In genomic region chr5:105036814-105037213, GRCh38 we compare ENCODE assay signal across 3 cellular contexts.
DNase-seq lines count a peak whose midpoint lies in the region; ATAC-seq, FAIRE-seq and TF ChIP-seq lines count a peak whose summit lies in the region.
"Not testable (repeated sequence)": the region's sequence is repeated elsewhere in the genome, so short reads cannot be mapped to it uniquely, and the experiment has no call there.

No MANE protein-coding gene starts in this region.

- not testable (repeated sequence) for FAIRE-seq in K562 (lab: Jason Lieb, UNC)

- 58% methylated on average over 3 of the region's 3 CpGs for WGBS in K562 (ENCODE audit: insufficient coverage, low coverage, missing lambda C conversion rate)

- intact Hi-C loops in K562 (cut with micrococcal nuclease): not testable (repeated sequence)

- not testable (repeated sequence) for H3K27ac ChIP-seq in HEK293 (ENCODE audit: extremely low read depth, low read depth, low read length); K562 (ENCODE audit: extremely low read depth, low read depth, low read length)

- CTCF ChIA-PET in HEK293 (lab: Yijun Ruan, JAX); K562 (lab: Yijun Ruan, JAX; ENCODE audit: low intra/inter-chr PET ratio): not testable (repeated sequence)

- BruUV-seq in K562 (replicated peaks; lab: Mats Ljungman, UMichigan): not testable (repeated sequence)

- in situ Hi-C loops in K562 (cut with MboI): not testable (repeated sequence)

- not testable (repeated sequence) for TF ChIP-seq RAD21 in K562 (CRISPR knock-in tag; conservative IDR thresholded peaks at IDR 0.05 in 1 of 2, IDR thresholded peaks at IDR 0.05 in 1 of 2)

- H3K9me3 ChIP-seq in HEK293 (ENCODE audit: control insufficient read depth, insufficient read depth, low read depth, low read length); K562 (replicated peaks; ENCODE audit: control insufficient read depth, insufficient read depth, low read depth, low read length): not testable (repeated sequence)

- not testable (repeated sequence) for TF ChIP-seq POLR2A in K562 (conservative IDR thresholded peaks at IDR 0.05)

- H3K4me3 ChIP-seq in HEK293 (ENCODE audit: low read depth, low read length); K562: not testable (repeated sequence)

- not testable (repeated sequence) for H2AFZ ChIP-seq in K562 (ENCODE audit: low read depth, low read length)

- H3K9ac ChIP-seq in K562 (ENCODE audit: insufficient read depth in 1 of 2, low read depth in 2 of 2, low read length in 2 of 2): not testable (repeated sequence)

- not testable (repeated sequence) for TF ChIP-seq EP300 in K562 (IDR thresholded peaks at IDR 0.05; ENCODE audit: low read length)

- POLR2A ChIA-PET in HEK293 (lab: Yijun Ruan, JAX); K562 (lab: Yijun Ruan, JAX): not testable (repeated sequence)

- H3K4me2 ChIP-seq in K562 (ENCODE audit: insufficient read depth, low read length): not testable (repeated sequence)

- not testable (repeated sequence) for ATAC-seq in K562

- peak; percentile 21 for DNase-seq in OCI-M1 (lab: John Stamatoyannopoulos, UW)
- not testable (repeated sequence) for DNase-seq in K562 (ENCODE audit: extremely low read depth in 1 of 4, low spot score in 3 of 4)

- TF ChIP-seq CTCF in HEK293 (tag by site-specific recombination; IDR thresholded peaks at IDR 0.05); K562 (IDR thresholded peaks at IDR 0.05 in 2 of 3, conservative IDR thresholded peaks at IDR 0.05 in 1 of 3; ENCODE audit: insufficient read depth in 2 of 3, low read depth in 1 of 3, low read length in 3 of 3): not testable (repeated sequence)

- H3K79me2 ChIP-seq in K562 (ENCODE audit: control insufficient read depth, insufficient read depth, low read length): not testable (repeated sequence)

- H3K4me1 ChIP-seq in HEK293 (ENCODE audit: control insufficient read depth, insufficient read depth, low read length); K562 (replicated peaks in 1 of 2; ENCODE audit: control insufficient read depth in 2 of 2, insufficient read depth in 2 of 2, low read length in 2 of 2): not testable (repeated sequence)

- H3K27me3 ChIP-seq in K562 (ENCODE audit: control insufficient read depth in 2 of 2, insufficient read depth in 2 of 2, low read length in 2 of 2): not testable (repeated sequence)

- not testable (repeated sequence) for H3K9me1 ChIP-seq in K562 (ENCODE audit: control insufficient read depth, insufficient read depth, low read length)

- H3K36me3 ChIP-seq in HEK293 (ENCODE audit: control insufficient read depth in 2 of 2, insufficient read depth in 1 of 2, low read length in 2 of 2); K562 (ENCODE audit: control insufficient read depth, insufficient read depth, low read length): not testable (repeated sequence)

- not testable (repeated sequence) for H4K20me1 ChIP-seq in K562 (replicated peaks; ENCODE audit: control insufficient read depth, insufficient read depth, low read length)

TF ChIP-seq in HEK293, 187 proteins besides CTCF, POLR2A, EP300 and RAD21:
- peak; percentile 20 for TF ChIP-seq SETDB1 (IDR thresholded peaks at IDR 0.05; ENCODE audit: insufficient read length, low read length)

TF ChIP-seq in K562, 482 proteins besides CTCF, POLR2A, EP300 and RAD21:
- peak; percentile 92 for TF ChIP-seq ZNF431 (CRISPR knock-in tag; IDR thresholded peaks at IDR 0.05)
TF ChIP-seq in K562: peak in this region for 1; not testable (repeated sequence) for 481.
